ENCODE assay signal across 28 cellular contexts in genomic region chr11:98230678-98231077, GRCh38.
"Had no signal": no experiment of that assay in that cellular context is flagged by ENCODE, and none has a peak within 500 bp of the region (broad histone marks: within the 10 kb centered on the region; RNA-seq: fewer than 3 reads in every experiment).

No MANE protein-coding gene starts in this region.

- H3K4me2 ChIP-seq: neural progenitor cell, smooth muscle cell had no signal

- H3K4me3 ChIP-seq: neural progenitor cell, ovary, psoas muscle, skin epidermis, smooth muscle cell, spleen, stomach, thoracic aorta, thyroid gland, tibial nerve, upper lobe of left lung, vagina had no signal

- H3K27ac ChIP-seq: neural progenitor cell, ovary, parathyroid adenoma, psoas muscle, skin epidermis, spleen, stomach, thoracic aorta, thyroid gland, tibial nerve, upper lobe of left lung, vagina had no signal

- H3K27me3 ChIP-seq: neural progenitor cell, ovary, spleen, stomach, thyroid gland, tibial nerve, upper lobe of left lung, vagina had no signal

- FAIRE-seq: urothelium cell line had no signal

- H3K9ac ChIP-seq: neural progenitor cell, parathyroid adenoma had no signal

- H3K79me2 ChIP-seq: parathyroid adenoma had no signal

- H3K36me3 ChIP-seq: neural progenitor cell, ovary, spleen, stomach, thoracic aorta, thyroid gland, tibial nerve, upper lobe of left lung, vagina had no signal

- H2AFZ ChIP-seq: neural progenitor cell, parathyroid adenoma had no signal

- DNase-seq: naive thymus-derived CD4-positive, alpha-beta T cell; natural killer cell; occipital lobe; ovary; posterior cingulate gyrus; psoas muscle; right cardiac atrium; spleen; stimulated activated CD4-positive, alpha-beta T cell treated with anti-CD3 and anti-CD28 coated beads, Interleukin-15, amount 100 ng/mL, for 24 hours; stimulated activated CD4-positive, alpha-beta T cell treated with anti-CD3 and anti-CD28 coated beads, Interleukin-2, amount 100 ng/mL, for 24 hours; stimulated activated CD4-positive, alpha-beta T cell treated with anti-CD3 and anti-CD28 coated beads, Interleukin-2, amount 100 ng/mL, for 48 hours; stimulated activated CD4-positive, alpha-beta T cell treated with anti-CD3 and anti-CD28 coated beads, Interleukin-4, amount 100 ng/mL, for 24 hours; stimulated activated naive B cell treated with anti-CD40 and anti-IgM and Interleukin-4, amounts not matched to agents 10 μg/mL and 1 μg/mL and 100 μg/mL, for 72 hours; stimulated activated naive CD4-positive, alpha-beta T cell treated with Interleukin-2 at 50 U/mL for 16 hours; stomach; thyroid gland; trophoblast cell; upper lobe of left lung had no signal

- ATAC-seq: naive thymus-derived CD4-positive, alpha-beta T cell; natural killer cell; psoas muscle; right cardiac atrium; sciatic nerve; stimulated activated effector memory CD8-positive, alpha-beta T cell treated with anti-CD3 and anti-CD28 coated beads, Interleukin-12 subunit alpha, Interleukin-12 subunit beta, amount 100 ng/mL, for 72 hours; stimulated activated naive B cell treated with anti-CD40 and anti-IgM and Interleukin-4, amounts not matched to agents 10 μg/mL and 1 μg/mL and 100 μg/mL, for 72 hours had no signal

- H3K4me1 ChIP-seq: neural progenitor cell, parathyroid adenoma, psoas muscle, spleen, stomach, thyroid gland, tibial nerve, upper lobe of left lung, vagina had no signal

- H3K9me3 ChIP-seq: ovary, psoas muscle, stomach, thoracic aorta, thyroid gland, tibial nerve, upper lobe of left lung, vagina had no signal
